18 cellular contexts compared by ENCODE assay signal in the genomic region with DNA sequence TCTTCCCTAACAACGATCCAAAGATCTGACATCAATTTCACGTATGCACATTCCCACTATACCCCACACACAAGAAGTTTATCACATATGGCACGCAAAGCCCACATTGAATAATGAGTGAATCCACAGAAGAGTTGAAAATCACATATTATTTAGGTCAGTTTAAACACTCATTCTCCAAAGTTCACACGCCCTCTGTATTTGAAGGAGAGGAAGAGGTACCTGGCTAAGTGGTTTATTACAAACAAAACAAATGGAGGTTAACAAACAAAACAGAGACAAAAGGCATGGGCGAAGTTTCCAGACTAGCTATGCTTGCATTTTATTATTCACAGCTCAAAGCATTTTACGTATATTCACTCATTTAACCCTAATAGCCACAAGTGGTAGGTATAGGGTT. TPM values are rescaled to one million over a fixed set of nuclear protein-coding genes. Genes with fewer than 3 reads are reported as not detected.
"Had no signal": no experiment of that assay in that cellular context is flagged by ENCODE, and none has a peak within 500 bp of the region (broad histone marks: within the 10 kb centered on the region; RNA-seq: fewer than 3 reads in every experiment).

No MANE protein-coding gene starts in this region.

- H3K9me3 ChIP-seq: gastroesophageal sphincter, mucosa of descending colon, suprapubic skin, thyroid gland had no signal

- H3K27ac ChIP-seq: gastroesophageal sphincter, suprapubic skin, thyroid gland had no signal

- H3K9me3 Mint-ChIP-seq: immature natural killer cell; naive thymus-derived CD8-positive, alpha-beta T cell; neural crest cell; type B pancreatic cell had no signal

- H3K27me3 Mint-ChIP-seq: progenitor cell of endocrine pancreas, type B pancreatic cell had no signal

- H3K36me3 ChIP-seq: gastroesophageal sphincter, suprapubic skin, thyroid gland had no signal

- H3K27me3 ChIP-seq: dorsolateral prefrontal cortex, gastroesophageal sphincter, suprapubic skin, thyroid gland had no signal

- H3K4me3 Mint-ChIP-seq: immature natural killer cell; naive thymus-derived CD8-positive, alpha-beta T cell; neural crest cell; type B pancreatic cell had no signal

- H3K4me1 Mint-ChIP-seq: immature natural killer cell, neural crest cell had no signal

- H3K4me1 ChIP-seq: gastroesophageal sphincter, suprapubic skin had no signal

- H3K36me3 Mint-ChIP-seq: immature natural killer cell; naive thymus-derived CD8-positive, alpha-beta T cell; type B pancreatic cell had no signal

- H3K4me3 ChIP-seq: dorsolateral prefrontal cortex, gastroesophageal sphincter, mucosa of descending colon, suprapubic skin, thyroid gland had no signal

- H3K27ac Mint-ChIP-seq: immature natural killer cell, progenitor cell of endocrine pancreas, type B pancreatic cell had no signal

- DNase-seq: cortex of kidney; dorsolateral prefrontal cortex; effector memory CD4-positive, alpha-beta T cell; glutamatergic neuron; immature natural killer cell; left colon; mammary epithelial cell; mucosa of descending colon; naive thymus-derived CD8-positive, alpha-beta T cell; right cardiac atrium; stimulated activated CD4-positive, alpha-beta T cell treated with anti-CD3 and anti-CD28 coated beads, Interleukin-2, amount 100 ng/mL, for 48 hours; stimulated activated naive CD4-positive, alpha-beta T cell treated with Interleukin-2 at 50 U/mL for 16 hours; thyroid gland had no signal

RNA-seq across cellular contexts. Expression of gene CPM, which starts 41.8 kb away (rescaled TPM):
- total RNA-seq: neural crest cell had no signal
